1 cellular context compared by ENCODE assay signal in the genomic region with DNA sequence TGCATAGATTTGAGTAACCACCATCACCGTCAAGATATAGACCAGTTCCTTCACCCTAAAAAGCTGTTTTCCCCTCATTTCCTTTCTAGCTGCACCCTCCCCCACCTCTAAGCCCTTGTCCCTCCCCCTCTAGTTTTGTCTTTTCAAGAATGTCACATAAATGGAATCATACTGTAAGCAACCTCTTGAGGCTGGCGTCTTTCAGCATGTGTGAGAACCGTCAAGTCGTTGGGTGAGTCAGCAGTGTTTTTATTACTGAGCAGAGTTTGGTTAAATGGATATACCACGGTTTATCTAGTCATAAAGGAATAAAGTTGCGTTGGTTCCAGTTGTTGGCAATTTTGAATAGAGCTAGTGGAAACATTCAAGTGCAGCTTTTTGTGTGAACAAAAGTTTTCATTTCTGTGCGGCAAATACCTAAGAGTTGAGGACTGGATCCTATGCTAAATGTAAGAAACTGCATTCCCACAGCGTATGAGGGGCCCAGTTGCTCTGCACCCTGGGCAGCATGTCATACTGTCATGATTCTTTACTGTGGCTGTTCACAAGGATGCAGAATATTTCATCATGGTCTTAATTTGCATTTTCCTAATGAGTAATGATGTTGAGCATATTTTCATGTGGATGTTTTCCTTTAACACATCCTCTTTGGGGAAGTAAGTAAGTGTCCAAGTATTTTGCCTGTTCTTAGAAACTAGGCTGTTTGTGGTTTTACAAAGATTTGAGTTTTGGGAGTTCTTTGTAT.
A peak's percentile ranks its signal among the peaks of the same experiment; 100 is the strongest.
TF ChIP-seq lines count a peak whose summit lies in the region.

No MANE protein-coding gene starts in this region.

TF ChIP-seq in IMR-90, 13 proteins besides CTCF, POLR2A, EP300 and RAD21 (continued from another document):
- TF ChIP-seq, protein P1, sequence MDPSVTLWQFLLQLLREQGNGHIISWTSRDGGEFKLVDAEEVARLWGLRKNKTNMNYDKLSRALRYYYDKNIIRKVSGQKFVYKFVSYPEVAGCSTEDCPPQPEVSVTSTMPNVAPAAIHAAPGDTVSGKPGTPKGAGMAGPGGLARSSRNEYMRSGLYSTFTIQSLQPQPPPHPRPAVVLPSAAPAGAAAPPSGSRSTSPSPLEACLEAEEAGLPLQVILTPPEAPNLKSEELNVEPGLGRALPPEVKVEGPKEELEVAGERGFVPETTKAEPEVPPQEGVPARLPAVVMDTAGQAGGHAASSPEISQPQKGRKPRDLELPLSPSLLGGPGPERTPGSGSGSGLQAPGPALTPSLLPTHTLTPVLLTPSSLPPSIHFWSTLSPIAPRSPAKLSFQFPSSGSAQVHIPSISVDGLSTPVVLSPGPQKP (IDR thresholded peaks at IDR 0.05; ENCODE audit: borderline replicate concordance, low read depth, low read length): no peak
- TF ChIP-seq NFE2L2 (IDR thresholded peaks at IDR 0.05; ENCODE audit: low read depth, low read length) (peak; percentile 59; the same call in 1 of the 2 replicates), CHD1 (IDR thresholded peaks at IDR 0.05; ENCODE audit: low read depth, low read length) (no peak), BHLHE40 (IDR thresholded peaks at IDR 0.05; ENCODE audit: low read depth, low read length) (peak; percentile 9; the same call in 1 of the 2 replicates), MAFK (IDR thresholded peaks at IDR 0.05; ENCODE audit: low read depth, low read length) (no peak), MAZ (IDR thresholded peaks at IDR 0.05; ENCODE audit: borderline replicate concordance, low read depth, low read length) (no peak), RFX5 (IDR thresholded peaks at IDR 0.05; ENCODE audit: low read depth, low read length) (no peak), RCOR1 (IDR thresholded peaks at IDR 0.05; ENCODE audit: insufficient replicate concordance, low read length) (no peak), MXI1 (IDR thresholded peaks at IDR 0.05; ENCODE audit: borderline replicate concordance, low read depth, low read length) (no peak), SMC3 (IDR thresholded peaks at IDR 0.05; ENCODE audit: low read depth, low read length) (no peak), FOS (IDR thresholded peaks at IDR 0.05; ENCODE audit: low read depth, low read length) (peak; percentile 32; the same call in 1 of the 2 replicates), CEBPB (IDR thresholded peaks at IDR 0.05; ENCODE audit: low read depth, low read length) (no peak)
